ENCODE assay signal across 1 cellular context in genomic region chr2:113603467-113604084, GRCh38.
A peak's percentile ranks its signal among the peaks of the same experiment; 100 is the strongest.
TF ChIP-seq lines count a peak whose summit lies in the region.

No MANE protein-coding gene starts in this region.

TF ChIP-seq in GM12878, 131 proteins besides CTCF, POLR2A, EP300 and RAD21 (continued from another document):
- TF ChIP-seq TAF1 (IDR thresholded peaks at IDR 0.05; ENCODE audit: borderline replicate concordance, low read depth, low read length): peak; percentile 49; the same call in 1 of the 2 replicates
- peak; percentile 100 for TF ChIP-seq IKZF1 (conservative IDR thresholded peaks at IDR 0.05)
- TF ChIP-seq BACH1 (IDR thresholded peaks at IDR 0.05; ENCODE audit: borderline replicate concordance): peak; percentile 10; the same call in 1 of the 2 replicates
- peak; percentile 75 for TF ChIP-seq ATF3 (IDR thresholded peaks at IDR 0.05; ENCODE audit: borderline replicate concordance, extremely low read depth, low read depth, low read length)
- 0 out of 2 replicates have a peak, but pooled peaks have one; percentile 92 for TF ChIP-seq NR2F1 (conservative IDR thresholded peaks at IDR 0.05)
- peak; percentile 71 for TF ChIP-seq NRF1 (conservative IDR thresholded peaks at IDR 0.05; ENCODE audit: low read depth, low read length)
- TF ChIP-seq PML (IDR thresholded peaks at IDR 0.05; ENCODE audit: low read length): peak; percentile 69
